ENCODE assay signal across 1 cellular context in the genomic region with DNA sequence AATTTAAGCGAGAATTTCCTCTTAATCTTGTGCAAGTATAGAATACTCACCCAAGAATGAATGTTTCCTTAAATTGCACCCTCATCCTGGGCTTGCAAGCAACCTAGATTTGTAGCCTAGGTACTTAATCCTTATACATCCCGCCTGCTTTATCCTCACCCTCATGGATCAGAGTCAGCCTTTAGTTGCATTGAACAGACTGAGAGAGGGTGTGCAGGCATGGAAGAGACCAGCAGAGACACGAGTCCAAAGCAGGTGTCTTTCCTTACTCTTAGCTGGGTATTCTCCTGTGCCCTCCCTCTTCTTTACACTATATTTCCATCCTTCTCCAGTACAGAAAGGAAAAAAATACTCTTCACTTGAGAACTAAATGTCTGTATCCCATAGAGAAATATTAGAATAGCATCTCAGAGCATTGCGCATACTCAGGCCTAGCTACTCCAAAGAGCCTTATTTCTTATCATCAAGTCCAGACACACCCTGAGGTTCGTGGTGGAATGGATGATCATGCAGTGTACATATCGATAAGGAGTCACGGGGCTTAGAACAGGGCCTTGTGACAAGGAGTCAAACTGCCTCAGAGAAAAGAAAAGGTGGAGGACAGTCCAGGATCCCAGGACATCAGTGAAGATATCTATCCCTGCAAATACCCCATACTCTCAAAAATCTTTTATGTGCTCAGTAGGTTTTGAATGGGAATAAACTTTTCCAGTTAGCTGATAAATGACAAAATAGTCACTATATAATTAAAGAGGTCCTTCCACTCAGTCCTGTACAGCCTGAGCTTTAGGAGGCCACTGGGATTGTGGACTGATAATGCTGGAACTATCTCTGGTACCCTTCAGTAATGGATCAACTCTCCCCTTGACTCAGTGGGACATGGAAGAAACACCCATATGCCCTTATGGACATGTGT.
TF ChIP-seq lines count a peak whose summit lies in the region.

No MANE protein-coding gene starts in this region.

TF ChIP-seq in K562, 482 proteins besides CTCF, POLR2A, EP300 and RAD21 (continued from another document and continues in another):
- no peak for TF ChIP-seq POLR3G (IDR thresholded peaks at IDR 0.05; ENCODE audit: extremely low read depth, insufficient read length, insufficient replicate concordance)
- TF ChIP-seq SMARCB1 (IDR thresholded peaks at IDR 0.05; ENCODE audit: insufficient read length, low read depth): no peak
- TF ChIP-seq, protein P1, sequence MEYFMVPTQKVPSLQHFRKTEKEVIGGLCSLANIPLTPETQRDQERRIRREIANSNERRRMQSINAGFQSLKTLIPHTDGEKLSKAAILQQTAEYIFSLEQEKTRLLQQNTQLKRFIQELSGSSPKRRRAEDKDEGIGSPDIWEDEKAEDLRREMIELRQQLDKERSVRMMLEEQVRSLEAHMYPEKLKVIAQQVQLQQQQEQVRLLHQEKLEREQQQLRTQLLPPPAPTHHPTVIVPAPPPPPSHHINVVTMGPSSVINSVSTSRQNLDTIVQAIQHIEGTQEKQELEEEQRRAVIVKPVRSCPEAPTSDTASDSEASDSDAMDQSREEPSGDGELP (CRISPR knock-in tag; IDR thresholded peaks at IDR 0.05; ENCODE audit: borderline replicate concordance): no peak
- TF ChIP-seq, protein P2, sequence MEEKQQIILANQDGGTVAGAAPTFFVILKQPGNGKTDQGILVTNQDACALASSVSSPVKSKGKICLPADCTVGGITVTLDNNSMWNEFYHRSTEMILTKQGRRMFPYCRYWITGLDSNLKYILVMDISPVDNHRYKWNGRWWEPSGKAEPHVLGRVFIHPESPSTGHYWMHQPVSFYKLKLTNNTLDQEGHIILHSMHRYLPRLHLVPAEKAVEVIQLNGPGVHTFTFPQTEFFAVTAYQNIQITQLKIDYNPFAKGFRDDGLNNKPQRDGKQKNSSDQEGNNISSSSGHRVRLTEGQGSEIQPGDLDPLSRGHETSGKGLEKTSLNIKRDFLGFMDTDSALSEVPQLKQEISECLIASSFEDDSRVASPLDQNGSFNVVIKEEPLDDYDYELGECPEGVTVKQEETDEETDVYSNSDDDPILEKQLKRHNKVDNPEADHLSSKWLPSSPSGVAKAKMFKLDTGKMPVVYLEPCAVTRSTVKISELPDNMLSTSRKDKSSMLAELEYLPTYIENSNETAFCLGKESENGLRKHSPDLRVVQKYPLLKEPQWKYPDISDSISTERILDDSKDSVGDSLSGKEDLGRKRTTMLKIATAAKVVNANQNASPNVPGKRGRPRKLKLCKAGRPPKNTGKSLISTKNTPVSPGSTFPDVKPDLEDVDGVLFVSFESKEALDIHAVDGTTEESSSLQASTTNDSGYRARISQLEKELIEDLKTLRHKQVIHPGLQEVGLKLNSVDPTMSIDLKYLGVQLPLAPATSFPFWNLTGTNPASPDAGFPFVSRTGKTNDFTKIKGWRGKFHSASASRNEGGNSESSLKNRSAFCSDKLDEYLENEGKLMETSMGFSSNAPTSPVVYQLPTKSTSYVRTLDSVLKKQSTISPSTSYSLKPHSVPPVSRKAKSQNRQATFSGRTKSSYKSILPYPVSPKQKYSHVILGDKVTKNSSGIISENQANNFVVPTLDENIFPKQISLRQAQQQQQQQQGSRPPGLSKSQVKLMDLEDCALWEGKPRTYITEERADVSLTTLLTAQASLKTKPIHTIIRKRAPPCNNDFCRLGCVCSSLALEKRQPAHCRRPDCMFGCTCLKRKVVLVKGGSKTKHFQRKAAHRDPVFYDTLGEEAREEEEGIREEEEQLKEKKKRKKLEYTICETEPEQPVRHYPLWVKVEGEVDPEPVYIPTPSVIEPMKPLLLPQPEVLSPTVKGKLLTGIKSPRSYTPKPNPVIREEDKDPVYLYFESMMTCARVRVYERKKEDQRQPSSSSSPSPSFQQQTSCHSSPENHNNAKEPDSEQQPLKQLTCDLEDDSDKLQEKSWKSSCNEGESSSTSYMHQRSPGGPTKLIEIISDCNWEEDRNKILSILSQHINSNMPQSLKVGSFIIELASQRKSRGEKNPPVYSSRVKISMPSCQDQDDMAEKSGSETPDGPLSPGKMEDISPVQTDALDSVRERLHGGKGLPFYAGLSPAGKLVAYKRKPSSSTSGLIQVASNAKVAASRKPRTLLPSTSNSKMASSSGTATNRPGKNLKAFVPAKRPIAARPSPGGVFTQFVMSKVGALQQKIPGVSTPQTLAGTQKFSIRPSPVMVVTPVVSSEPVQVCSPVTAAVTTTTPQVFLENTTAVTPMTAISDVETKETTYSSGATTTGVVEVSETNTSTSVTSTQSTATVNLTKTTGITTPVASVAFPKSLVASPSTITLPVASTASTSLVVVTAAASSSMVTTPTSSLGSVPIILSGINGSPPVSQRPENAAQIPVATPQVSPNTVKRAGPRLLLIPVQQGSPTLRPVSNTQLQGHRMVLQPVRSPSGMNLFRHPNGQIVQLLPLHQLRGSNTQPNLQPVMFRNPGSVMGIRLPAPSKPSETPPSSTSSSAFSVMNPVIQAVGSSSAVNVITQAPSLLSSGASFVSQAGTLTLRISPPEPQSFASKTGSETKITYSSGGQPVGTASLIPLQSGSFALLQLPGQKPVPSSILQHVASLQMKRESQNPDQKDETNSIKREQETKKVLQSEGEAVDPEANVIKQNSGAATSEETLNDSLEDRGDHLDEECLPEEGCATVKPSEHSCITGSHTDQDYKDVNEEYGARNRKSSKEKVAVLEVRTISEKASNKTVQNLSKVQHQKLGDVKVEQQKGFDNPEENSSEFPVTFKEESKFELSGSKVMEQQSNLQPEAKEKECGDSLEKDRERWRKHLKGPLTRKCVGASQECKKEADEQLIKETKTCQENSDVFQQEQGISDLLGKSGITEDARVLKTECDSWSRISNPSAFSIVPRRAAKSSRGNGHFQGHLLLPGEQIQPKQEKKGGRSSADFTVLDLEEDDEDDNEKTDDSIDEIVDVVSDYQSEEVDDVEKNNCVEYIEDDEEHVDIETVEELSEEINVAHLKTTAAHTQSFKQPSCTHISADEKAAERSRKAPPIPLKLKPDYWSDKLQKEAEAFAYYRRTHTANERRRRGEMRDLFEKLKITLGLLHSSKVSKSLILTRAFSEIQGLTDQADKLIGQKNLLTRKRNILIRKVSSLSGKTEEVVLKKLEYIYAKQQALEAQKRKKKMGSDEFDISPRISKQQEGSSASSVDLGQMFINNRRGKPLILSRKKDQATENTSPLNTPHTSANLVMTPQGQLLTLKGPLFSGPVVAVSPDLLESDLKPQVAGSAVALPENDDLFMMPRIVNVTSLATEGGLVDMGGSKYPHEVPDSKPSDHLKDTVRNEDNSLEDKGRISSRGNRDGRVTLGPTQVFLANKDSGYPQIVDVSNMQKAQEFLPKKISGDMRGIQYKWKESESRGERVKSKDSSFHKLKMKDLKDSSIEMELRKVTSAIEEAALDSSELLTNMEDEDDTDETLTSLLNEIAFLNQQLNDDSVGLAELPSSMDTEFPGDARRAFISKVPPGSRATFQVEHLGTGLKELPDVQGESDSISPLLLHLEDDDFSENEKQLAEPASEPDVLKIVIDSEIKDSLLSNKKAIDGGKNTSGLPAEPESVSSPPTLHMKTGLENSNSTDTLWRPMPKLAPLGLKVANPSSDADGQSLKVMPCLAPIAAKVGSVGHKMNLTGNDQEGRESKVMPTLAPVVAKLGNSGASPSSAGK (IDR thresholded peaks at IDR 0.05): peak; percentile 74
- TF ChIP-seq, protein P3, sequence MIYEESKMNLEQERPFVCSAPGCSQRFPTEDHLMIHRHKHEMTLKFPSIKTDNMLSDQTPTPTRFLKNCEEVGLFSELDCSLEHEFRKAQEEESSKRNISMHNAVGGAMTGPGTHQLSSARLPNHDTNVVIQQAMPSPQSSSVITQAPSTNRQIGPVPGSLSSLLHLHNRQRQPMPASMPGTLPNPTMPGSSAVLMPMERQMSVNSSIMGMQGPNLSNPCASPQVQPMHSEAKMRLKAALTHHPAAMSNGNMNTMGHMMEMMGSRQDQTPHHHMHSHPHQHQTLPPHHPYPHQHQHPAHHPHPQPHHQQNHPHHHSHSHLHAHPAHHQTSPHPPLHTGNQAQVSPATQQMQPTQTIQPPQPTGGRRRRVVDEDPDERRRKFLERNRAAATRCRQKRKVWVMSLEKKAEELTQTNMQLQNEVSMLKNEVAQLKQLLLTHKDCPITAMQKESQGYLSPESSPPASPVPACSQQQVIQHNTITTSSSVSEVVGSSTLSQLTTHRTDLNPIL (CRISPR knock-in tag; IDR thresholded peaks at IDR 0.05): no peak
- TF ChIP-seq CBX5 (IDR thresholded peaks at IDR 0.05; ENCODE audit: borderline replicate concordance, low read depth): no peak
- TF ChIP-seq PRPF4 (IDR thresholded peaks at IDR 0.05; ENCODE audit: insufficient read depth, low read depth, low read length, poor library complexity, severe bottlenecking): no peak
- TF ChIP-seq, protein P4, sequence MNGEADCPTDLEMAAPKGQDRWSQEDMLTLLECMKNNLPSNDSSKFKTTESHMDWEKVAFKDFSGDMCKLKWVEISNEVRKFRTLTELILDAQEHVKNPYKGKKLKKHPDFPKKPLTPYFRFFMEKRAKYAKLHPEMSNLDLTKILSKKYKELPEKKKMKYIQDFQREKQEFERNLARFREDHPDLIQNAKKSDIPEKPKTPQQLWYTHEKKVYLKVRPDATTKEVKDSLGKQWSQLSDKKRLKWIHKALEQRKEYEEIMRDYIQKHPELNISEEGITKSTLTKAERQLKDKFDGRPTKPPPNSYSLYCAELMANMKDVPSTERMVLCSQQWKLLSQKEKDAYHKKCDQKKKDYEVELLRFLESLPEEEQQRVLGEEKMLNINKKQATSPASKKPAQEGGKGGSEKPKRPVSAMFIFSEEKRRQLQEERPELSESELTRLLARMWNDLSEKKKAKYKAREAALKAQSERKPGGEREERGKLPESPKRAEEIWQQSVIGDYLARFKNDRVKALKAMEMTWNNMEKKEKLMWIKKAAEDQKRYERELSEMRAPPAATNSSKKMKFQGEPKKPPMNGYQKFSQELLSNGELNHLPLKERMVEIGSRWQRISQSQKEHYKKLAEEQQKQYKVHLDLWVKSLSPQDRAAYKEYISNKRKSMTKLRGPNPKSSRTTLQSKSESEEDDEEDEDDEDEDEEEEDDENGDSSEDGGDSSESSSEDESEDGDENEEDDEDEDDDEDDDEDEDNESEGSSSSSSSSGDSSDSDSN (IDR thresholded peaks at IDR 0.05; ENCODE audit: borderline replicate concordance in 1 of 2, low read depth in 2 of 2, low read length in 2 of 2): 0 out of 4 replicates have a peak, but pooled peaks of 1 of the 2 experiments have one; percentile 55
- TF ChIP-seq ZC3H4 (CRISPR knock-in tag; IDR thresholded peaks at IDR 0.05; ENCODE audit: borderline replicate concordance): no peak
- no peak for TF ChIP-seq KDM4B (IDR thresholded peaks at IDR 0.05; ENCODE audit: borderline replicate concordance in 2 of 2, low read depth in 1 of 2)
- no peak for TF ChIP-seq PCBP2 (IDR thresholded peaks at IDR 0.05; ENCODE audit: low read depth, low read length, poor library complexity, severe bottlenecking)
- TF ChIP-seq RAD51 (IDR thresholded peaks at IDR 0.05; ENCODE audit: borderline replicate concordance, low read depth): peak; percentile 88
- peak; percentile 92 for TF ChIP-seq HDAC3 (IDR thresholded peaks at IDR 0.05; ENCODE audit: borderline replicate concordance, partially characterized antibody)
- peak; percentile 58 for TF ChIP-seq MEF2D (tag; conservative IDR thresholded peaks at IDR 0.05; ENCODE audit: low read depth)
- TF ChIP-seq, protein P5, sequence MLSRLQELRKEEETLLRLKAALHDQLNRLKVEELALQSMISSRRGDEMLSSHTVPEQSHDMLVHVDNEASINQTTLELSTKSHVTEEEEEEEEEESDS (CRISPR knock-in tag; IDR thresholded peaks at IDR 0.05): no peak
- no peak; the same call in 1 of the 2 replicates for TF ChIP-seq ZNF134 (CRISPR knock-in tag; conservative IDR thresholded peaks at IDR 0.05)
- TF ChIP-seq RNF2 (IDR thresholded peaks at IDR 0.05): peak; percentile 99
- no peak for TF ChIP-seq ZNF316 (IDR thresholded peaks at IDR 0.05)
- TF ChIP-seq, protein P6, sequence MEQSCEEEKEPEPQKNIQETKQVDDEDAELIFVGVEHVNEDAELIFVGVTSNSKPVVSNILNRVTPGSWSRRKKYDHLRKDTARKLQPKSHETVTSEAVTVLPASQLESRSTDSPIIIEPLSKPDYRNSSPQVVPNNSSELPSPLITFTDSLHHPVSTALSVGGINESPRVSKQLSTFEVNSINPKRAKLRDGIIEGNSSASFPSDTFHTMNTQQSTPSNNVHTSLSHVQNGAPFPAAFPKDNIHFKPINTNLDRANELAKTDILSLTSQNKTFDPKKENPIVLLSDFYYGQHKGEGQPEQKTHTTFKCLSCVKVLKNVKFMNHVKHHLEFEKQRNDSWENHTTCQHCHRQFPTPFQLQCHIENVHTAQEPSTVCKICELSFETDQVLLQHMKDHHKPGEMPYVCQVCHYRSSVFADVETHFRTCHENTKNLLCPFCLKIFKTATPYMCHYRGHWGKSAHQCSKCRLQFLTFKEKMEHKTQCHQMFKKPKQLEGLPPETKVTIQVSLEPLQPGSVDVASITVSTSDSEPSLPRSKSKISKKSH (CRISPR knock-in tag; IDR thresholded peaks at IDR 0.05): no peak
- TF ChIP-seq, protein P7, sequence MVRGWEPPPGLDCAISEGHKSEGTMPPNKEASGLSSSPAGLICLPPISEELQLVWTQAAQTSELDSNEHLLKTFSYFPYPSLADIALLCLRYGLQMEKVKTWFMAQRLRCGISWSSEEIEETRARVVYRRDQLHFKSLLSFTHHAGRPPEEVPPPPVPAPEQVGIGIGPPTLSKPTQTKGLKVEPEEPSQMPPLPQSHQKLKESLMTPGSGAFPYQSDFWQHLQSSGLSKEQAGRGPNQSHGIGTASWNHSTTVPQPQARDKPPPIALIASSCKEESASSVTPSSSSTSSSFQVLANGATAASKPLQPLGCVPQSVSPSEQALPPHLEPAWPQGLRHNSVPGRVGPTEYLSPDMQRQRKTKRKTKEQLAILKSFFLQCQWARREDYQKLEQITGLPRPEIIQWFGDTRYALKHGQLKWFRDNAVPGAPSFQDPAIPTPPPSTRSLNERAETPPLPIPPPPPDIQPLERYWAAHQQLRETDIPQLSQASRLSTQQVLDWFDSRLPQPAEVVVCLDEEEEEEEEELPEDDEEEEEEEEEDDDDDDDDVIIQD (CRISPR knock-in tag; IDR thresholded peaks at IDR 0.05): peak; percentile 56; the same call in 1 of the 2 replicates
- TF ChIP-seq, protein P8, sequence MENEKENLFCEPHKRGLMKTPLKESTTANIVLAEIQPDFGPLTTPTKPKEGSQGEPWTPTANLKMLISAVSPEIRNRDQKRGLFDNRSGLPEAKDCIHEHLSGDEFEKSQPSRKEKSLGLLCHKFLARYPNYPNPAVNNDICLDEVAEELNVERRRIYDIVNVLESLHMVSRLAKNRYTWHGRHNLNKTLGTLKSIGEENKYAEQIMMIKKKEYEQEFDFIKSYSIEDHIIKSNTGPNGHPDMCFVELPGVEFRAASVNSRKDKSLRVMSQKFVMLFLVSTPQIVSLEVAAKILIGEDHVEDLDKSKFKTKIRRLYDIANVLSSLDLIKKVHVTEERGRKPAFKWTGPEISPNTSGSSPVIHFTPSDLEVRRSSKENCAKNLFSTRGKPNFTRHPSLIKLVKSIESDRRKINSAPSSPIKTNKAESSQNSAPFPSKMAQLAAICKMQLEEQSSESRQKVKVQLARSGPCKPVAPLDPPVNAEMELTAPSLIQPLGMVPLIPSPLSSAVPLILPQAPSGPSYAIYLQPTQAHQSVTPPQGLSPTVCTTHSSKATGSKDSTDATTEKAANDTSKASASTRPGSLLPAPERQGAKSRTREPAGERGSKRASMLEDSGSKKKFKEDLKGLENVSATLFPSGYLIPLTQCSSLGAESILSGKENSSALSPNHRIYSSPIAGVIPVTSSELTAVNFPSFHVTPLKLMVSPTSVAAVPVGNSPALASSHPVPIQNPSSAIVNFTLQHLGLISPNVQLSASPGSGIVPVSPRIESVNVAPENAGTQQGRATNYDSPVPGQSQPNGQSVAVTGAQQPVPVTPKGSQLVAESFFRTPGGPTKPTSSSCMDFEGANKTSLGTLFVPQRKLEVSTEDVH (IDR thresholded peaks at IDR 0.05; ENCODE audit: low read depth, partially characterized antibody): no peak
- no peak for TF ChIP-seq BCL6 (CRISPR knock-in tag; IDR thresholded peaks at IDR 0.05)
- no peak; the same call in 1 of the 2 replicates for TF ChIP-seq MAFG (tag; conservative IDR thresholded peaks at IDR 0.05)
